ENCODE assay signal across 18 cellular contexts in the genomic region with DNA sequence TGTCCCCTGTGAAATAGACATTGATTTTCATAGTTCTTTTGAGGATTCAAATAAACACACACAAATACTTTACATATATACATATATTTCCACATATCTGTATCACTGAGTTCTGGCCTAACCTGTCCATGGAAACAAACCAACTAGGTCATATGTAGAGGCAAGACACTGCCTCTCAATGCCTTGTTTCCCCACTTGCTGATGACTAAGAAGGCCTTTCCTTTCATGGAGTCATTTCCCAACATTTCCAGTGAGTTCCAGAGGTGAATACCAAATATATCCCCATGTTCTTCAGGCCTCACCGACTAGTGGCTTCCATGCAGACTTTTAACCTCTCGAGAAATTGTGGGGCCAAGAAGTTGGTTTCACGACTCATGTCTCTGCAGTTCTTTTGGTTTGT.
"Had no signal": no experiment of that assay in that cellular context is flagged by ENCODE, and none has a peak within 500 bp of the region (broad histone marks: within the 10 kb centered on the region; RNA-seq: fewer than 3 reads in every experiment).

No MANE protein-coding gene starts in this region.

- H3K36me3 Mint-ChIP-seq: brain, WTC11 had no signal

- H3K9me2 ChIP-seq: SK-N-SH had no signal

- H3K4me1 ChIP-seq: foreskin keratinocyte had no signal

- ATAC-seq: activated naive CD4-positive, alpha-beta T cell treated with anti-CD3 and anti-CD28 coated beads, Interleukin-2, amount 50 U/mL, for 72 hours; foreskin keratinocyte; pancreas; WTC11 had no signal

- DNase-seq: activated CD4-positive, alpha-beta T cell treated with anti-CD3 and anti-CD28 coated beads, Interleukin-2, amount 50 U/mL, for 1 hour; activated effector memory CD4-positive, alpha-beta T cell treated with Interleukin-2 at 50 U/mL for 16 hours; amygdala; cerebellar nuclear complex; dermis blood vessel endothelial cell; esophagus squamous epithelium; foreskin keratinocyte; head of caudate nucleus; mesenchymal stem cell; pancreas; retina; SK-N-SH; stimulated activated CD4-positive, alpha-beta T cell treated with anti-CD3 and anti-CD28 coated beads, Interleukin-4, amount 100 ng/mL, for 4 hours had no signal

- H3K27me3 ChIP-seq: esophagus squamous epithelium, foreskin keratinocyte, pancreas had no signal

- H3K27me3 Mint-ChIP-seq: brain had no signal

- H3K4me2 ChIP-seq: SK-N-SH had no signal

- H3K4me3 ChIP-seq: esophagus squamous epithelium, pancreas, skin epidermis had no signal

- H3K4me1 Mint-ChIP-seq: brain, neural crest cell had no signal

- H3K27ac Mint-ChIP-seq: activated naive CD4-positive, alpha-beta T cell treated with anti-CD3 and anti-CD28 coated beads, Interleukin-2, amount 50 U/mL, for 72 hours; brain; WTC11 had no signal

- H3K9me3 Mint-ChIP-seq: activated naive CD4-positive, alpha-beta T cell treated with anti-CD3 and anti-CD28 coated beads, Interleukin-2, amount 50 U/mL, for 72 hours; brain; neural crest cell; WTC11 had no signal

- H3K27ac ChIP-seq: foreskin keratinocyte, pancreas had no signal

- H3K9me3 ChIP-seq: esophagus squamous epithelium, pancreas, SK-N-SH had no signal

- H3K36me3 ChIP-seq: esophagus squamous epithelium had no signal

- H3K4me3 Mint-ChIP-seq: brain, neural crest cell, WTC11 had no signal
